23 cellular contexts compared by ENCODE assay signal in genomic region chr14:97624985-97625384, GRCh38.
"Had no signal": no experiment of that assay in that cellular context is flagged by ENCODE, and none has a peak within 500 bp of the region (broad histone marks: within the 10 kb centered on the region; RNA-seq: fewer than 3 reads in every experiment).

No MANE protein-coding gene starts in this region.

- ATAC-seq: Panc1, Right ventricle myocardium inferior had no signal

- H3K9ac ChIP-seq: SK-N-SH had no signal

- H3K36me3 ChIP-seq: MG63, SJCRH30 had no signal

- H3K27ac ChIP-seq: PC-9, RWPE1, SJCRH30 had no signal

- H3K4me3 ChIP-seq: MG63, PC-9, SJCRH30 had no signal

- H3K27me3 ChIP-seq: MG63, SJCRH30 had no signal

- DNase-seq: Kasumi-1, MG63, MV-4-11, NCI-H1092, NCI-H1417 treated with DMSO at 0.1 percent for 48 hours, NCI-H1436 treated with DMSO at 0.1 percent for 48 hours, NCI-H187 treated with DMSO at 0.1 percent for 48 hours, NCI-H2029, NCI-H2081, NCI-H226, NCI-H446 treated with DMSO at 0.1 percent for 48 hours, NCI-H510A, NCI-H82, PC-9, SHP77, SIG-M5, SK-N-SH, SW 1271, T-helper 1 cell had no signal

- H3K9me3 ChIP-seq: MG63, SJCRH30 had no signal
